8 cellular contexts compared by ENCODE assay signal in the genomic region with DNA sequence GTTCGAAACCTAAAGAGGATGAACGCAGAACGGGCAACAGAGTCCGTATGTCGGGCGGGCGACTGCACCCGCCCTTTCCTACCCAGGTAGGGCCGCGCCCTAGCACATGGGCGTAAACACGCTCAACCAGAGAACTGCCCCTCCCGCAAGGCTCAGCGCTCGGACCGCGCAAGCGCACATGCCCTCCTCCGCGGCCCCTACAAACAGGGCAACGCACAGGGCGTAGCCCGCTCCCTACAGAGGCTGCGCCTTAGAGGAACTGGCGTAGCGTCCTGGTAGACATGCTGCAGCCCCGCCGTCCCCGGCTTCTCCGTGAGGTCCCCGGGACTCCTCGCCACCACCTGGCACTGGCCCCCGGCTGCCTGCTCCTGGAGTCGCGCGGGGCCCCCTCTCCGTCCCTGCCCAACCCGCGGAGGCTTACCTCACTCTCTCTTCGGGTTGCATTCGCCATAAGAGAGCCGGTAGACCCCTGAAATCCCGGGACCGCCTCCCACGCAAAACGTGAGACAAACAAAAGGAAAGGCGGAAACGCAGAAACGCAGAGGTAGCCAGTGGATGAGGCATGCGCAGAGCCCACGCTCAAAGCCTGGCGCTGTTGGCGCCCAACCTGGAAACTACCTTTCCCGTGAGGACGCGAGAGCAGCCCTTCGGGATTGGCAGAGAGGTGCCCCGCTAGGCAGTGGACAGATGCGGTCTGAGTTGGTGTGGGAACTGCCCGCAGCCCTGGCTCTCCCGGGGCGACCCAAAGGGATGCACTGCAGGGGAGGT. TPM values are rescaled to one million over a fixed set of nuclear protein-coding genes. Genes with fewer than 3 reads are reported as not detected.
DNase-seq lines count a peak whose midpoint lies in the region; ATAC-seq and TF ChIP-seq lines count a peak whose summit lies in the region.

A gene (minus strand): TSS at position 518 of the 768 bp plus-strand sequence. CDS start 1,642 bp downstream, outside the sequence.

- TF ChIP-seq CTCF in dorsolateral prefrontal cortex (IDR thresholded peaks at IDR 0.05 in 54 of 56, conservative IDR thresholded peaks at IDR 0.05 in 2 of 56; ENCODE audit: low read depth in 1 of 56, partially characterized antibody in 56 of 56) (peak in 5 of 56 donors; percentile 3 to 36 (median 12)), lower leg skin (IDR thresholded peaks at IDR 0.05) (no peak)

- POLR2A ChIA-PET in CD4-positive, alpha-beta memory T cell (lab: Charles Lee; ENCODE audit: partially characterized antibody): interaction anchor here (0.6 to 2.1 kb wide), 8 partner anchors 11 to 799 kb away, joined by 3 to 14 read pairs (median 3); a partner anchor contains a TSS

- H3K4me3 Mint-ChIP-seq in CD4-positive, alpha-beta memory T cell: peak within 1 kb of the TSS; percentile 95 to 99 (median 98)

- H3K27ac Mint-ChIP-seq in CD4-positive, alpha-beta memory T cell: peak within 1 kb of the TSS; percentile 97 to 100 (median 98)

- H3K9me3 ChIP-seq in CD4-positive, alpha-beta memory T cell (ENCODE audit: control insufficient read depth in 1 of 2, low read length in 2 of 2): no peaks in the 10 kb centered on the region

- CTCF ChIA-PET in CD4-positive, alpha-beta memory T cell (lab: Charles Lee; ENCODE audit: partially characterized antibody): no interaction called here

- ATAC-seq in GM19455 (IDR thresholded peaks at IDR 0.05; ENCODE audit: unreplicated experiment): peak; percentile 94

- peak within 1 kb of the TSS; percentile 95 to 99 for H3K4me3 ChIP-seq in CD4-positive, alpha-beta memory T cell (ENCODE audit: low read length in 2 of 2)
- H3K4me3 ChIP-seq in dorsolateral prefrontal cortex: peak within 1 kb of the TSS; percentile 54 to 99 (median 85)
- peak within 1 kb of the TSS; percentile 80 for H3K4me3 ChIP-seq in lower leg skin (ENCODE audit: low read depth, poor library complexity, severe bottlenecking)

- no peaks in the 10 kb centered on the region for H3K27me3 ChIP-seq in CD4-positive, alpha-beta memory T cell (ENCODE audit: insufficient read depth, low read length)
- no peaks in the 10 kb centered on the region for H3K27me3 ChIP-seq in dorsolateral prefrontal cortex

- H3K36me3 ChIP-seq in CD4-positive, alpha-beta memory T cell (ENCODE audit: insufficient read depth, low read length): no peaks in the 10 kb centered on the region

- DNase-seq in CD4-positive, alpha-beta memory T cell: peak; percentile 92 to 96 (median 95)
- DNase-seq in HK-2 (ENCODE audit: unreplicated experiment) (peak; percentile 98), NCI-H82 treated with DMSO at 0.1 percent for 48 hours (lab: John Stamatoyannopoulos, UW; ENCODE audit: unreplicated experiment) (peak; percentile 70), dorsolateral prefrontal cortex (peak; percentile 74 to 96 (median 92)), lower leg skin (ENCODE audit: low spot score in 2 of 2) (peak; percentile 92 to 98)
- DNase-seq in activated CD4-positive, alpha-beta T cell treated with anti-CD3 and anti-CD28 coated beads, Interleukin-2, amount 50 U/mL, for 48 hours: peak; percentile 93 to 95
- DNase-seq in stimulated activated CD4-positive, alpha-beta T cell treated with anti-CD3 and anti-CD28 coated beads, Interleukin-4, amount 100 ng/mL, for 4 hours: peak; percentile 92 to 95

- no peak for TF ChIP-seq POLR2A in lower leg skin (IDR thresholded peaks at IDR 0.05)

- peaks cover 24 to 53% (median 34%) of the 10 kb centered on the region in 4 donors for H3K4me1 Mint-ChIP-seq in CD4-positive, alpha-beta memory T cell

- H3K4me1 ChIP-seq in CD4-positive, alpha-beta memory T cell (ENCODE audit: insufficient read depth, low read length): peaks cover 25% of the 10 kb centered on the region

- H3K27me3 Mint-ChIP-seq in CD4-positive, alpha-beta memory T cell: no peaks in the 10 kb centered on the region

- H3K27ac ChIP-seq in CD4-positive, alpha-beta memory T cell (ENCODE audit: low read depth, low read length): peak within 1 kb of the TSS; percentile 84
- peak within 1 kb of the TSS in 58 of 59 donors; percentile 15 to 97 (median 89) for H3K27ac ChIP-seq in dorsolateral prefrontal cortex

- no peaks in the 10 kb centered on the region for H3K9me3 Mint-ChIP-seq in CD4-positive, alpha-beta memory T cell

- peaks cover 24 to 33% of the 10 kb centered on the region in 2 donors for H3K36me3 Mint-ChIP-seq in CD4-positive, alpha-beta memory T cell

- whole genome bisulfite sequencing in lower leg skin, 2 donors: 0% methylated on average over 44 to 51 of the region's 62 CpGs

- intact Hi-C loops in CD4-positive, alpha-beta memory T cell (cut with micrococcal nuclease): loop anchor here (2.0 to 5.0 kb wide), 5 partner anchors 85 to 937 kb away; a partner anchor contains a TSS
- intact Hi-C loops in dorsolateral prefrontal cortex (cut with DNase I) (loop anchor here (2.0 kb wide), 1 partner anchor 85 kb away; no protein-coding TSS in a partner anchor), lower leg skin (cut with DNase I; ENCODE audit: low total_unique reads) (no loop called here)

RNA-seq across cellular contexts. Expression of the gene that starts here (rescaled TPM):
- total RNA-seq in CD4-positive, alpha-beta memory T cell: 10 to 100 TPM; 71.3 to 76.4 TPM
- 10 to 100 TPM; 11.7 to 22.6 TPM for polyA plus RNA-seq in CD4-positive, alpha-beta memory T cell
- total RNA-seq in dorsolateral prefrontal cortex (10 to 100 TPM; 11.0 to 35.5 (median 21.0) TPM), lower leg skin (10 to 100 TPM; 14.7 to 35.9 (median 17.8) TPM)

Comparison
In these comparisons a context has a peak if more than half of its experiments do, and no peak if none do; other contexts are left out.
1. Peak in every context shown above with its lines: DNase-seq, ATAC-seq, H3K4me3 ChIP-seq and H3K27ac ChIP-seq.